In the genomic region with DNA sequence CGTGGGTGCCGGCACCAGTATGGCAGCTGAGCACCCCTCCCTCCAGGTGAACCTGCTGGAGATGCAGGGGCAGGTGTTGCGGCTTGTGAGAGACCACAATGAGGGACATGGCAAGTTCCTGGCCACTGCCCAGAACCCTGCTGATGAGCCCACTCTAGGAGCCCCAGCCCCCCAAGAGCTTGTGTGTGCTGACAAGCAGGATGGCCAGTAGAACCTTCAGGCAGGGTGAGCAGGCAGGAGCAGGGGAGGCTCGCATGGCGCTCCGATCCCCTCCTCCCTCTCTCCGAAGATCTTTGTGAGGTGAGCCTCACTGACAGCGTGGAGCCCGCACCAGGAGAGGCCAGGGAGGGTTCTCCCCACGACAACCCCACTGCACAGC, we compare ENCODE assay signal across 25 cellular contexts. TPM values are rescaled to one million over a fixed set of nuclear protein-coding genes. Genes with fewer than 3 reads are reported as not detected.
DNase-seq lines count a peak whose midpoint lies in the region; ATAC-seq and TF ChIP-seq lines count a peak whose summit lies in the region.
"Had no signal": no experiment of that assay in that cellular context is flagged by ENCODE, and none has a peak within 500 bp of the region (broad histone marks: within the 10 kb centered on the region; RNA-seq: fewer than 3 reads in every experiment).

No MANE protein-coding gene starts in this region.

- no peak overlapping the region for H2AFZ ChIP-seq in GM23338
- H2AFZ ChIP-seq: GM23248 had no signal

- no peaks in the 10 kb centered on the region for H3K9me3 Mint-ChIP-seq in GM23338
- H3K9me3 Mint-ChIP-seq: activated naive CD4-positive, alpha-beta T cell treated with anti-CD3 and anti-CD28 coated beads for 36 hours; CD8-positive, alpha-beta T cell; neural crest cell had no signal

- peaks cover 8% of the 10 kb centered on the region; the same call in 1 of the 2 replicates for H3K4me1 ChIP-seq in GM23338 (ENCODE audit: insufficient read depth)

- H3K4me3 Mint-ChIP-seq in GM23338 = peak overlapping the region; percentile 34; the same call in 1 of the 3 replicates
- H3K4me3 Mint-ChIP-seq: activated naive CD4-positive, alpha-beta T cell treated with anti-CD3 and anti-CD28 coated beads for 36 hours; CD8-positive, alpha-beta T cell; neural crest cell had no signal

- H3K27ac Mint-ChIP-seq in GM23338 = no peak overlapping the region; the same call in 1 of the 2 replicates
- H3K27ac Mint-ChIP-seq: activated naive CD4-positive, alpha-beta T cell treated with anti-CD3 and anti-CD28 coated beads for 36 hours; CD8-positive, alpha-beta T cell had no signal

- ATAC-seq in GM23338 (peak; percentile 15; the same call in 2 of the 3 replicates), HG03565 (IDR thresholded peaks at IDR 0.05; ENCODE audit: unreplicated experiment) (no peak), GM19023 (IDR thresholded peaks at IDR 0.05; ENCODE audit: unreplicated experiment) (no peak)
- ATAC-seq: CD8-positive, alpha-beta T cell; SK-N-SH treated with all-trans-retinoic acid at 6 μM for 48 hours had no signal

- H3K27ac ChIP-seq in GM23338 (ENCODE audit: low read depth) = no peak overlapping the region
- peak overlapping the region; percentile 26 for H3K27ac ChIP-seq in angular gyrus (ENCODE audit: low read depth, low read length)
- H3K27ac ChIP-seq: cardiac muscle cell, GM23248, prostate gland, RWPE1 had no signal

- H3K36me3 ChIP-seq in GM23338 (ENCODE audit: insufficient read depth) = no peaks in the 10 kb centered on the region
- H3K36me3 ChIP-seq: cardiac muscle cell, prostate gland had no signal

- no peak for TF ChIP-seq CTCF in GM23338 (conservative IDR thresholded peaks at IDR 0.05; ENCODE audit: low read depth in 2 of 2)

- H3K4me1 Mint-ChIP-seq in GM23338 = peaks cover 29% of the 10 kb centered on the region
- H3K4me1 Mint-ChIP-seq: neural crest cell had no signal

- no peaks in the 10 kb centered on the region for H3K79me2 ChIP-seq in GM23338 (replicated peaks; ENCODE audit: insufficient read depth)

- H3K4me2 ChIP-seq in GM23338 = no peak overlapping the region

- no peaks in the 10 kb centered on the region for H3K27me3 ChIP-seq in GM23338 (ENCODE audit: insufficient read depth)
- H3K27me3 ChIP-seq: cardiac muscle cell had no signal

- H3K4me3 ChIP-seq in GM23338 = no peak overlapping the region
- H3K4me3 ChIP-seq: cardiac muscle cell, GM23248, prostate gland had no signal

- H3K9me2 ChIP-seq in GM23338 (ENCODE audit: insufficient read depth) = no peaks in the 10 kb centered on the region

- DNase-seq in NCI-H1417 (lab: John Stamatoyannopoulos, UW) = peak in 2 of 3 experiments; percentile 52 to 69
- DNase-seq in NCI-H1417 treated with DMSO at 0.1 percent for 48 hours (lab: John Stamatoyannopoulos, UW) = no peak
- no peak for DNase-seq in GM23338 (ENCODE audit: low spot score)
- peak; percentile 68 for DNase-seq in mesenteric fat pad (ENCODE audit: low spot score)
- no peak for DNase-seq in T1000 (lab: John Stamatoyannopoulos, UW)
- DNase-seq: 8988T; activated CD4-positive, alpha-beta T cell treated with anti-CD3 and anti-CD28 coated beads for 4 hours; activated naive CD4-positive, alpha-beta T cell treated with anti-CD3 and anti-CD28 coated beads for 36 hours; activated T-cell treated with anti-CD3 and anti-CD28 coated beads, Interleukin-2, amount 50 U/mL, for 48 hours; CD8-positive, alpha-beta T cell; GDM1; kidney; stimulated activated CD8-positive, alpha-beta memory T cell treated with anti-CD3 and anti-CD28 coated beads, Interleukin-4, amount 100 ng/mL, for 48 hours; T-helper 2 cell had no signal

- 0 out of 2 replicates have a peak, but pooled peaks cover 2% of the 10 kb centered on the region for H3F3A ChIP-seq in GM23338 (replicated peaks; ENCODE audit: low read depth)

- H3K27me3 Mint-ChIP-seq in GM23338 (ENCODE audit: insufficient read depth, low read depth, poor library complexity) = peaks cover 12% of the 10 kb centered on the region

- H3K36me3 Mint-ChIP-seq in GM23338 (ENCODE audit: low read depth) = no peaks in the 10 kb centered on the region
- H3K36me3 Mint-ChIP-seq: CD8-positive, alpha-beta T cell had no signal

- H4K20me1 ChIP-seq in GM23338 (replicated peaks; ENCODE audit: insufficient read depth) = no peaks in the 10 kb centered on the region

TF ChIP-seq in GM23338, 12 proteins besides CTCF, POLR2A, EP300 and RAD21 (continues in another document):
- TF ChIP-seq, protein P1, sequence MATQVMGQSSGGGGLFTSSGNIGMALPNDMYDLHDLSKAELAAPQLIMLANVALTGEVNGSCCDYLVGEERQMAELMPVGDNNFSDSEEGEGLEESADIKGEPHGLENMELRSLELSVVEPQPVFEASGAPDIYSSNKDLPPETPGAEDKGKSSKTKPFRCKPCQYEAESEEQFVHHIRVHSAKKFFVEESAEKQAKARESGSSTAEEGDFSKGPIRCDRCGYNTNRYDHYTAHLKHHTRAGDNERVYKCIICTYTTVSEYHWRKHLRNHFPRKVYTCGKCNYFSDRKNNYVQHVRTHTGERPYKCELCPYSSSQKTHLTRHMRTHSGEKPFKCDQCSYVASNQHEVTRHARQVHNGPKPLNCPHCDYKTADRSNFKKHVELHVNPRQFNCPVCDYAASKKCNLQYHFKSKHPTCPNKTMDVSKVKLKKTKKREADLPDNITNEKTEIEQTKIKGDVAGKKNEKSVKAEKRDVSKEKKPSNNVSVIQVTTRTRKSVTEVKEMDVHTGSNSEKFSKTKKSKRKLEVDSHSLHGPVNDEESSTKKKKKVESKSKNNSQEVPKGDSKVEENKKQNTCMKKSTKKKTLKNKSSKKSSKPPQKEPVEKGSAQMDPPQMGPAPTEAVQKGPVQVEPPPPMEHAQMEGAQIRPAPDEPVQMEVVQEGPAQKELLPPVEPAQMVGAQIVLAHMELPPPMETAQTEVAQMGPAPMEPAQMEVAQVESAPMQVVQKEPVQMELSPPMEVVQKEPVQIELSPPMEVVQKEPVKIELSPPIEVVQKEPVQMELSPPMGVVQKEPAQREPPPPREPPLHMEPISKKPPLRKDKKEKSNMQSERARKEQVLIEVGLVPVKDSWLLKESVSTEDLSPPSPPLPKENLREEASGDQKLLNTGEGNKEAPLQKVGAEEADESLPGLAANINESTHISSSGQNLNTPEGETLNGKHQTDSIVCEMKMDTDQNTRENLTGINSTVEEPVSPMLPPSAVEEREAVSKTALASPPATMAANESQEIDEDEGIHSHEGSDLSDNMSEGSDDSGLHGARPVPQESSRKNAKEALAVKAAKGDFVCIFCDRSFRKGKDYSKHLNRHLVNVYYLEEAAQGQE (IDR thresholded peaks at IDR 0.05; ENCODE audit: unreplicated experiment) = no peak
- TF ChIP-seq JUNB (IDR thresholded peaks at IDR 0.05; ENCODE audit: unreplicated experiment) = no peak

RNA-seq across cellular contexts. Expression of a gene that starts 29.8 kb away (rescaled TPM):
- total RNA-seq in GM23338 (2014; rRNA removed; shearing (Covaris generic)) = 92.2 and 131 TPM in 2 replicates
- polyA plus RNA-seq in GM23338 (2016; fragmentation: Nextera tagmentation; extraction: Ambion mirVana) = 79.2 and 88.9 TPM in 2 replicates
- total RNA-seq in mesenteric fat pad = 77.8 TPM

RNA-seq across cellular contexts. Expression of a gene that starts 45.9 kb away (rescaled TPM):
- total RNA-seq in GM23338 (2014; rRNA removed; shearing (Covaris generic)) = not detected in 2 replicates
- polyA plus RNA-seq in GM23338 (2016; fragmentation: Nextera tagmentation; extraction: Ambion mirVana) = not detected in 2 replicates
- total RNA-seq in mesenteric fat pad = not detected
- total RNA-seq: glomerular endothelial cell, GM23248, LHCN-M2 had no signal
- polyA plus RNA-seq: GM23248 had no signal

RNA-seq across cellular contexts. Expression of a gene that starts 56.8 kb away (rescaled TPM):
- 1.5 and 1.8 TPM in 2 replicates for total RNA-seq in GM23338 (2014; rRNA removed; shearing (Covaris generic))
- 0.45 and 0.54 TPM in 2 replicates for polyA plus RNA-seq in GM23338 (2016; fragmentation: Nextera tagmentation; extraction: Ambion mirVana)
- 0.84 TPM for total RNA-seq in mesenteric fat pad

Comparison
In these comparisons a context has a peak if more than half of its experiments do, and no peak if none do; other contexts are left out.
1. DNase-seq: peak in NCI-H1417 (2 of 3) and mesenteric fat pad (single experiment); none in NCI-H1417 treated with DMSO at 0.1 percent for 48 hours (single experiment), GM23338 (single experiment) and T1000 (single experiment).